In the genomic region with DNA sequence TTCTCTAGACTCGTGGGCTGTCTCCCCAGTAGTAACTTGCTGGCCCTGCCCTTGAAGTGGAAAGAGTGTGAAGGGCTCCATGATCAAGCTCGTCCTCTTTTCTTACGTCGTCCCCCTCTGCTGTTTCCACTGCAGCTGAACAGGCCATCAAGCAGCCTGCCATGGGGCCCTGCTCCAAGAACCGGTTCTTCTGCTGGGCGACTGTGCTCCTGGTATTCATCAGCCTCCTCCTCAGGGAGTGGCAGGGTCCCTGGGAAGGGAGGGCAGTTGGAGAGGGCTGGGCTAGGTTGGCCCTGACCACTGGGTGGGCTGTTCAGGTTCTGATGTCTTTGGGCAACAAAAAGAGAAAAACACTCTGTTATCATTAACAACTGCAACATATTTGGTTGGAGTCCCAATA, we compare ENCODE assay signal across 2 cellular contexts.
TF ChIP-seq lines count a peak whose summit lies in the region.

No MANE protein-coding gene starts in this region.

TF ChIP-seq in GM23338, 12 proteins besides CTCF, POLR2A, EP300 and RAD21 (continued from another document):
- TF ChIP-seq, protein P1, sequence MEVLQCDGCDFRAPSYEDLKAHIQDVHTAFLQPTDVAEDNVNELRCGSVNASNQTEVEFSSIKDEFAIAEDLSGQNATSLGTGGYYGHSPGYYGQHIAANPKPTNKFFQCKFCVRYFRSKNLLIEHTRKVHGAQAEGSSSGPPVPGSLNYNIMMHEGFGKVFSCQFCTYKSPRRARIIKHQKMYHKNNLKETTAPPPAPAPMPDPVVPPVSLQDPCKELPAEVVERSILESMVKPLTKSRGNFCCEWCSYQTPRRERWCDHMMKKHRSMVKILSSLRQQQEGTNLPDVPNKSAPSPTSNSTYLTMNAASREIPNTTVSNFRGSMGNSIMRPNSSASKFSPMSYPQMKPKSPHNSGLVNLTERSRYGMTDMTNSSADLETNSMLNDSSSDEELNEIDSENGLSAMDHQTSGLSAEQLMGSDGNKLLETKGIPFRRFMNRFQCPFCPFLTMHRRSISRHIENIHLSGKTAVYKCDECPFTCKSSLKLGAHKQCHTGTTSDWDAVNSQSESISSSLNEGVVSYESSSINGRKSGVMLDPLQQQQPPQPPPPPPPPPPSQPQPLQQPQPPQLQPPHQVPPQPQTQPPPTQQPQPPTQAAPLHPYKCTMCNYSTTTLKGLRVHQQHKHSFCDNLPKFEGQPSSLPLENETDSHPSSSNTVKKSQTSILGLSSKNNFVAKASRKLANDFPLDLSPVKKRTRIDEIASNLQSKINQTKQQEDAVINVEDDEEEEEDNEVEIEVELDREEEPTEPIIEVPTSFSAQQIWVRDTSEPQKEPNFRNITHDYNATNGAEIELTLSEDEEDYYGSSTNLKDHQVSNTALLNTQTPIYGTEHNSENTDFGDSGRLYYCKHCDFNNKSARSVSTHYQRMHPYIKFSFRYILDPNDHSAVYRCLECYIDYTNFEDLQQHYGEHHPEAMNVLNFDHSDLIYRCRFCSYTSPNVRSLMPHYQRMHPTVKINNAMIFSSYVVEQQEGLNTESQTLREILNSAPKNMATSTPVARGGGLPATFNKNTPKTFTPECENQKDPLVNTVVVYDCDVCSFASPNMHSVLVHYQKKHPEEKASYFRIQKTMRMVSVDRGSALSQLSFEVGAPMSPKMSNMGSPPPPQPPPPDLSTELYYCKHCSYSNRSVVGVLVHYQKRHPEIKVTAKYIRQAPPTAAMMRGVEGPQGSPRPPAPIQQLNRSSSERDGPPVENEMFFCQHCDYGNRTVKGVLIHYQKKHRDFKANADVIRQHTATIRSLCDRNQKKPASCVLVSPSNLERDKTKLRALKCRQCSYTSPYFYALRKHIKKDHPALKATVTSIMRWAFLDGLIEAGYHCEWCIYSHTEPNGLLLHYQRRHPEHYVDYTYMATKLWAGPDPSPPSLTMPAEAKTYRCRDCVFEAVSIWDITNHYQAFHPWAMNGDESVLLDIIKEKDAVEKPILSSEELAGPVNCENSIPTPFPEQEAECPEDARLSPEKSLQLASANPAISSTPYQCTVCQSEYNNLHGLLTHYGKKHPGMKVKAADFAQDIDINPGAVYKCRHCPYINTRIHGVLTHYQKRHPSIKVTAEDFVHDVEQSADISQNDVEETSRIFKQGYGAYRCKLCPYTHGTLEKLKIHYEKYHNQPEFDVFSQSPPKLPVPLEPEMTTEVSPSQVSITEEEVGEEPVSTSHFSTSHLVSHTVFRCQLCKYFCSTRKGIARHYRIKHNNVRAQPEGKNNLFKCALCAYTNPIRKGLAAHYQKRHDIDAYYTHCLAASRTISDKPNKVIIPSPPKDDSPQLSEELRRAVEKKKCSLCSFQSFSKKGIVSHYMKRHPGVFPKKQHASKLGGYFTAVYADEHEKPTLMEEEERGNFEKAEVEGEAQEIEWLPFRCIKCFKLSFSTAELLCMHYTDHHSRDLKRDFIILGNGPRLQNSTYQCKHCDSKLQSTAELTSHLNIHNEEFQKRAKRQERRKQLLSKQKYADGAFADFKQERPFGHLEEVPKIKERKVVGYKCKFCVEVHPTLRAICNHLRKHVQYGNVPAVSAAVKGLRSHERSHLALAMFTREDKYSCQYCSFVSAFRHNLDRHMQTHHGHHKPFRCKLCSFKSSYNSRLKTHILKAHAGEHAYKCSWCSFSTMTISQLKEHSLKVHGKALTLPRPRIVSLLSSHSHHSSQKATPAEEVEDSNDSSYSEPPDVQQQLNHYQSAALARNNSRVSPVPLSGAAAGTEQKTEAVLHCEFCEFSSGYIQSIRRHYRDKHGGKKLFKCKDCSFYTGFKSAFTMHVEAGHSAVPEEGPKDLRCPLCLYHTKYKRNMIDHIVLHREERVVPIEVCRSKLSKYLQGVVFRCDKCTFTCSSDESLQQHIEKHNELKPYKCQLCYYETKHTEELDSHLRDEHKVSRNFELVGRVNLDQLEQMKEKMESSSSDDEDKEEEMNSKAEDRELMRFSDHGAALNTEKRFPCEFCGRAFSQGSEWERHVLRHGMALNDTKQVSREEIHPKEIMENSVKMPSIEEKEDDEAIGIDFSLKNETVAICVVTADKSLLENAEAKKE (CRISPR knock-in tag; IDR thresholded peaks at IDR 0.05) = no peak

TF ChIP-seq in WTC11, 78 proteins besides CTCF, POLR2A, EP300 and RAD21 (continued from another document):
- TF ChIP-seq, protein P2, sequence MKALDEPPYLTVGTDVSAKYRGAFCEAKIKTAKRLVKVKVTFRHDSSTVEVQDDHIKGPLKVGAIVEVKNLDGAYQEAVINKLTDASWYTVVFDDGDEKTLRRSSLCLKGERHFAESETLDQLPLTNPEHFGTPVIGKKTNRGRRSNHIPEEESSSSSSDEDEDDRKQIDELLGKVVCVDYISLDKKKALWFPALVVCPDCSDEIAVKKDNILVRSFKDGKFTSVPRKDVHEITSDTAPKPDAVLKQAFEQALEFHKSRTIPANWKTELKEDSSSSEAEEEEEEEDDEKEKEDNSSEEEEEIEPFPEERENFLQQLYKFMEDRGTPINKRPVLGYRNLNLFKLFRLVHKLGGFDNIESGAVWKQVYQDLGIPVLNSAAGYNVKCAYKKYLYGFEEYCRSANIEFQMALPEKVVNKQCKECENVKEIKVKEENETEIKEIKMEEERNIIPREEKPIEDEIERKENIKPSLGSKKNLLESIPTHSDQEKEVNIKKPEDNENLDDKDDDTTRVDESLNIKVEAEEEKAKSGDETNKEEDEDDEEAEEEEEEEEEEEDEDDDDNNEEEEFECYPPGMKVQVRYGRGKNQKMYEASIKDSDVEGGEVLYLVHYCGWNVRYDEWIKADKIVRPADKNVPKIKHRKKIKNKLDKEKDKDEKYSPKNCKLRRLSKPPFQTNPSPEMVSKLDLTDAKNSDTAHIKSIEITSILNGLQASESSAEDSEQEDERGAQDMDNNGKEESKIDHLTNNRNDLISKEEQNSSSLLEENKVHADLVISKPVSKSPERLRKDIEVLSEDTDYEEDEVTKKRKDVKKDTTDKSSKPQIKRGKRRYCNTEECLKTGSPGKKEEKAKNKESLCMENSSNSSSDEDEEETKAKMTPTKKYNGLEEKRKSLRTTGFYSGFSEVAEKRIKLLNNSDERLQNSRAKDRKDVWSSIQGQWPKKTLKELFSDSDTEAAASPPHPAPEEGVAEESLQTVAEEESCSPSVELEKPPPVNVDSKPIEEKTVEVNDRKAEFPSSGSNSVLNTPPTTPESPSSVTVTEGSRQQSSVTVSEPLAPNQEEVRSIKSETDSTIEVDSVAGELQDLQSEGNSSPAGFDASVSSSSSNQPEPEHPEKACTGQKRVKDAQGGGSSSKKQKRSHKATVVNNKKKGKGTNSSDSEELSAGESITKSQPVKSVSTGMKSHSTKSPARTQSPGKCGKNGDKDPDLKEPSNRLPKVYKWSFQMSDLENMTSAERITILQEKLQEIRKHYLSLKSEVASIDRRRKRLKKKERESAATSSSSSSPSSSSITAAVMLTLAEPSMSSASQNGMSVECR (CRISPR knock-in tag; IDR thresholded peaks at IDR 0.05; ENCODE audit: borderline replicate concordance) = no peak
